8 cellular contexts compared by ENCODE assay signal in the genomic region with DNA sequence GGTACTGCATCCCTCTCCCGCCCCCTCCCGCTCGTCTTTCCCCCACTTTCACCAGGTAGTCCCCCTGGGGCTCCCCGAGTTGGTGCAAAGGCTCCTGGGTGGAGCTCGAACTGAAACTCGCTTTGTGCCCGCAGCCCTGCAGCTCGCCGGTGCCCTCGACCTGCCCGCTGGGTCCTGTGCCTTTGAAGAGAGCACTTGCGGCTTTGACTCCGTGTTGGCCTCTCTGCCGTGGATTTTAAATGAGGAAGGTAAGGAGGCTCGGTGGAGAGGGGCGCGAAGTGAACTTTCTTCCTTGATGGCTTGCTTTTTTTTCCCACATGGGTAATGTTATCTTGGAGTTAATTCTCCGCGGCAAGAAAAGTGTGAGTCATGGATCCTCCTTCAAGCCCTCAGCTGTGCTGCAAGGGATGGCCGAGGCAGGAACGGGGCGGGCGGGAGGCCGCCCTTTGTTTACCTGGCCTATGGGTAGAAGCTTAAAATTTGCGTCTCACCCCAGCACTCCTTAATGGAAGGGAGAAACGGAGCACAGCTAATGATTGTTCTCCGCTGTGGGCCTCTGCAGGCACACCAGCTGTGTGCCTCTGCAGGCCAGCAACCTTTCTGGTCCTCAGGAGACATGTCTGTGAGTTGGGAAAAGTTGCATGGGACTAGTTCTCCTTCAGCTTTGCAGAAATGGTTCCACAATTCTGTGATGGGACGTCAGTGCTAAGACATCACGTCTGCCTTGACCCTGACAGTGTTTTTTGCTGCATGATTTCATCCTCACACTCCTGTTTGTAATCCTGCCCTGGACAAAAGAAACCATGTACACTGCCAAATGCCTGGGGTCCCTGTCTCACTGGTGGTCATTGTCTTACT. TPM values are rescaled to one million over a fixed set of nuclear protein-coding genes. Genes with fewer than 3 reads are reported as not detected.
DNase-seq lines count a peak whose midpoint lies in the region; ATAC-seq and TF ChIP-seq lines count a peak whose summit lies in the region.

No MANE protein-coding gene starts in this region.

- 22 to 28% (median 26%) methylated on average over 26 to 29 of the region's 29 CpGs for WGBS in heart left ventricle, 4 donors
- WGBS in psoas muscle, 3 donors, result 20 to 30% (median 22%) methylated on average over 29 of the region's 29 CpGs

- H3K27ac Mint-ChIP-seq in WTC11, result peak overlapping the region; percentile 66

- DNase-seq in EL, result peak; percentile 61
- DNase-seq in WTC11 (ENCODE audit: low spot score), result peak; percentile 44
- DNase-seq in heart left ventricle, result no peak
- DNase-seq in psoas muscle, result peak; percentile 36 to 63
- DNase-seq in NK-92 treated with Interleukin-12 subunit alpha and Interleukin-12 subunit beta, amount 100 ng/mL, for 24 hours (lab: John Stamatoyannopoulos, UW), result no peak

- no peaks in the 10 kb centered on the region for H3K9me3 ChIP-seq in heart left ventricle
- no peaks in the 10 kb centered on the region for H3K9me3 ChIP-seq in psoas muscle

- peaks cover 7% of the 10 kb centered on the region for H3K36me3 Mint-ChIP-seq in WTC11

- peak overlapping the region in 11 of 12 donors; percentile 59 to 92 (median 77) for H3K27ac ChIP-seq in heart left ventricle
- peak overlapping the region; percentile 54 for H3K27ac ChIP-seq in psoas muscle

- POLR2A ChIA-PET in WTC11 (lab: Charles Lee), result interaction anchor here (1.0 to 1.8 kb wide), 2 partner anchors 51 to 66 kb away, joined by 3 to 6 read pairs; no protein-coding TSS in a partner anchor

- H3K4me1 ChIP-seq in heart left ventricle, result peaks cover 0 to 56% (median 36%) of the 10 kb centered on the region in 12 donors
- peaks cover 14% of the 10 kb centered on the region for H3K4me1 ChIP-seq in psoas muscle

- CTCF ChIA-PET in WTC11 (lab: Charles Lee), result interaction anchor here (1.0 to 3.8 kb wide), 4 partner anchors 31 to 185 kb away, joined by 3 to 28 read pairs (median 16); no protein-coding TSS in a partner anchor

- H3K27me3 ChIP-seq in heart left ventricle, result peaks cover 0 to 8% (median 0%) of the 10 kb centered on the region in 9 donors
- peaks cover 0 to 1% (median 0%) of the 10 kb centered on the region in 3 donors for H3K27me3 ChIP-seq in psoas muscle (ENCODE audit: insufficient read depth in 3 of 3, low read length in 2 of 3)

- H3K36me3 ChIP-seq in heart left ventricle (peaks cover 0 to 3% (median 0%) of the 10 kb centered on the region in 9 donors), psoas muscle (ENCODE audit: insufficient read depth in 1 of 2, low read depth in 1 of 2) (no peaks in the 10 kb centered on the region)

- H3K4me1 Mint-ChIP-seq in WTC11, result peaks cover 48% of the 10 kb centered on the region

- ATAC-seq in WTC11 (peak; percentile 34), heart left ventricle (peak in 3 of 4 donors; percentile 20 to 54 (median 40)), psoas muscle (peak; percentile 14 to 67 (median 52)), HG03135 (IDR thresholded peaks at IDR 0.05; ENCODE audit: unreplicated experiment) (no peak), GM19397 (IDR thresholded peaks at IDR 0.05; ENCODE audit: unreplicated experiment) (no peak), HG03439 (IDR thresholded peaks at IDR 0.05; ENCODE audit: unreplicated experiment) (no peak)

- no peak for TF ChIP-seq CTCF in WTC11 (IDR thresholded peaks at IDR 0.05)
- no peak for TF ChIP-seq CTCF in heart left ventricle (IDR thresholded peaks at IDR 0.05)
- TF ChIP-seq CTCF in psoas muscle (IDR thresholded peaks at IDR 0.05), result no peak

- peaks cover 33% of the 10 kb centered on the region for H3K27me3 Mint-ChIP-seq in WTC11 (ENCODE audit: low read depth)

- intact Hi-C loops in heart left ventricle (cut with DNase I) (loop anchor here in 2 of 10 donors (5.0 to 10.0 kb wide), 3 partner anchors 48 to 70 kb away; no protein-coding TSS in a partner anchor), psoas muscle (cut with DNase I) (loop anchor here in 1 of 2 donors (1.0 kb wide), 1 partner anchor 120 kb away; no protein-coding TSS in a partner anchor)

- H3K4me3 Mint-ChIP-seq in WTC11, result peak overlapping the region; percentile 83

- H3K4me3 ChIP-seq in heart left ventricle (peak overlapping the region; percentile 38 to 78 (median 56)), psoas muscle (peak overlapping the region; percentile 74)

- no peaks in the 10 kb centered on the region for H3K9me3 Mint-ChIP-seq in WTC11

- TF ChIP-seq POLR2A in heart left ventricle (IDR thresholded peaks at IDR 0.05), result no peak

TF ChIP-seq in WTC11, 78 proteins besides CTCF, POLR2A, EP300 and RAD21:
- TF ChIP-seq, protein P1, sequence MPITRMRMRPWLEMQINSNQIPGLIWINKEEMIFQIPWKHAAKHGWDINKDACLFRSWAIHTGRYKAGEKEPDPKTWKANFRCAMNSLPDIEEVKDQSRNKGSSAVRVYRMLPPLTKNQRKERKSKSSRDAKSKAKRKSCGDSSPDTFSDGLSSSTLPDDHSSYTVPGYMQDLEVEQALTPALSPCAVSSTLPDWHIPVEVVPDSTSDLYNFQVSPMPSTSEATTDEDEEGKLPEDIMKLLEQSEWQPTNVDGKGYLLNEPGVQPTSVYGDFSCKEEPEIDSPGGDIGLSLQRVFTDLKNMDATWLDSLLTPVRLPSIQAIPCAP (CRISPR knock-in tag; IDR thresholded peaks at IDR 0.05), result 0 out of 2 replicates have a peak, but pooled peaks have one; percentile 18
- no peak for TF ChIP-seq ZNF416 (CRISPR knock-in tag; IDR thresholded peaks at IDR 0.05)

RNA-seq across cellular contexts. Expression of a gene that starts 1.0 kb away (rescaled TPM):
- 6.0 to 6.3 TPM (median 6.3 TPM) in 3 replicates for total RNA-seq in WTC11 (2021)
- 10 to 100 TPM in 3 of 9 donors, 1 to 10 TPM in 6; 2.5 to 23.9 (median 5.2) TPM for total RNA-seq in heart left ventricle
- polyA plus RNA-seq in heart left ventricle, result 1 to 10 TPM; 3.9 to 5.1 TPM
- total RNA-seq in psoas muscle, result 10 to 100 TPM in 1 of 4 donors, 1 to 10 TPM in 2, under 1 TPM in 1; 0.91 to 11.9 (median 2.9) TPM
- polyA plus RNA-seq in psoas muscle, result 1 to 10 TPM; 2.1 to 2.3 (median 2.2) TPM

Comparison
In these comparisons a context has a peak if more than half of its experiments do, and no peak if none do; other contexts are left out.
1. DNase-seq: peak in EL (single experiment), WTC11 (single experiment) and psoas muscle (2 of 2); none in heart left ventricle (0 of 5) and NK-92 treated with Interleukin-12 subunit alpha and Interleukin-12 subunit beta, amount 100 ng/mL, for 24 hours (single experiment).
2. ATAC-seq: peak in WTC11 (single experiment), heart left ventricle (3 of 4) and psoas muscle (4 of 4); none in HG03135 (single experiment), GM19397 (single experiment) and HG03439 (single experiment).